In genomic region chr10:77289790-77290189, GRCh38 we compare ENCODE assay signal across 23 cellular contexts.
DNase-seq lines count a peak whose midpoint lies in the region; TF ChIP-seq lines count a peak whose summit lies in the region.
"Had no signal": no experiment of that assay in that cellular context is flagged by ENCODE, and none has a peak within 500 bp of the region (broad histone marks: within the 10 kb centered on the region; RNA-seq: fewer than 3 reads in every experiment).

No MANE protein-coding gene starts in this region.

- no peaks in the 10 kb centered on the region for H3K27me3 ChIP-seq in ACC112 (ENCODE audit: insufficient read depth, low read length)
- H3K27me3 ChIP-seq in SJCRH30 = no peaks in the 10 kb centered on the region
- H3K27me3 ChIP-seq in osteoblast (ENCODE audit: insufficient read depth, low read length) = no peaks in the 10 kb centered on the region
- peaks cover 0 to 4% of the 10 kb centered on the region in 2 donors for H3K27me3 ChIP-seq in tibial nerve
- H3K27me3 ChIP-seq: Peyer's patch, stomach had no signal

- H3K27ac ChIP-seq in ACC112 (ENCODE audit: low read depth, low read length) = peak overlapping the region; percentile 90
- peak overlapping the region; percentile 88 for H3K27ac ChIP-seq in SJCRH30
- H3K27ac ChIP-seq in osteoblast (ENCODE audit: low read depth, low read length) = peak overlapping the region; percentile 86
- no peak overlapping the region for H3K27ac ChIP-seq in tibial nerve
- H3K27ac ChIP-seq: Peyer's patch, stomach had no signal

- H4K20me1 ChIP-seq in osteoblast (ENCODE audit: insufficient read depth, low read length) = no peaks in the 10 kb centered on the region

- DNase-seq in SJCRH30 = no peak
- DNase-seq in fibroblast of pulmonary artery (ENCODE audit: low read depth) = peak; percentile 32
- no peak for DNase-seq in osteoblast (ENCODE audit: insufficient read length, low spot score, missing footprints)
- DNase-seq in tibial nerve (ENCODE audit: low spot score in 2 of 2) = no peak
- no peak for DNase-seq in CD1c-positive myeloid dendritic cell (ENCODE audit: extremely low spot score)
- DNase-seq in type B pancreatic cell (ENCODE audit: extremely low spot score, unreplicated experiment) = no peak
- no peak for DNase-seq in activated effector memory CD4-positive, alpha-beta T cell treated with anti-CD3 and anti-CD28 coated beads, Interleukin-2, amount 50 U/mL, for 16 hours
- DNase-seq: activated CD8-positive, alpha-beta memory T cell treated with anti-CD3 and anti-CD28 coated beads, Interleukin-2, amount 50 U/mL, for 48 hours; effector CD4-positive, alpha-beta T cell; erythroblast; hypothalamus; Karpas-422; NCI-H1694; NCI-H2171; Peyer's patch; posterior cingulate gyrus; stimulated activated CD8-positive, alpha-beta memory T cell treated with anti-CD3 and anti-CD28 coated beads, Interleukin-4, amount 100 ng/mL, for 48 hours; stomach had no signal

- TF ChIP-seq EP300 in tibial nerve (IDR thresholded peaks at IDR 0.05) = no peak

- H3K36me3 Mint-ChIP-seq in type B pancreatic cell = no peaks in the 10 kb centered on the region

- TF ChIP-seq CTCF in fibroblast of pulmonary artery (IDR thresholded peaks at IDR 0.05; ENCODE audit: low read length, missing control alignments) = no peak
- no peak for TF ChIP-seq CTCF in osteoblast (IDR thresholded peaks at IDR 0.05; ENCODE audit: extremely low read depth, low read depth, low read length)
- TF ChIP-seq CTCF in tibial nerve (IDR thresholded peaks at IDR 0.05) = no peak
- TF ChIP-seq CTCF in type B pancreatic cell (conservative IDR thresholded peaks at IDR 0.05) = no peak

- H3K4me2 ChIP-seq in osteoblast (ENCODE audit: insufficient read depth, low read length) = no peak overlapping the region

- H3K4me3 ChIP-seq in ACC112 (ENCODE audit: low read depth, low read length) (no peak overlapping the region), SJCRH30 (no peak overlapping the region), fibroblast of pulmonary artery (replicated peaks; ENCODE audit: low read depth, low read length) (no peak overlapping the region), osteoblast (ENCODE audit: insufficient read depth, low read length) (no peak overlapping the region), tibial nerve (no peak overlapping the region)
- H3K4me3 ChIP-seq: HAP-1, Peyer's patch, stomach had no signal

- H3K4me1 Mint-ChIP-seq in type B pancreatic cell (ENCODE audit: unreplicated experiment) = peaks cover 48% of the 10 kb centered on the region
- H3K4me1 Mint-ChIP-seq: activated T-helper 17 cell treated with anti-CD3 and anti-CD28 coated beads, Interleukin-2, amount 50 U/mL, for 72 hours had no signal

- H3K9me3 Mint-ChIP-seq in type B pancreatic cell = no peaks in the 10 kb centered on the region
- H3K9me3 Mint-ChIP-seq: activated T-helper 17 cell treated with anti-CD3 and anti-CD28 coated beads, Interleukin-2, amount 50 U/mL, for 72 hours; neural crest cell; T-helper 2 cell treated with Interferon-gamma antibody and Interleukin-4, amounts not matched to agents 5 μg/mL and 100 μg/mL, for 36 hours had no signal

- H2AFZ ChIP-seq in ACC112 (ENCODE audit: low read length, unreplicated experiment) = no peak overlapping the region
- no peak overlapping the region for H2AFZ ChIP-seq in osteoblast (ENCODE audit: low read length)

- H3K27ac Mint-ChIP-seq in type B pancreatic cell = no peak overlapping the region
- H3K27ac Mint-ChIP-seq: activated T-helper 17 cell treated with anti-CD3 and anti-CD28 coated beads, Interleukin-2, amount 50 U/mL, for 72 hours; T-helper 2 cell treated with Interferon-gamma antibody and Interleukin-4, amounts not matched to agents 5 μg/mL and 100 μg/mL, for 36 hours had no signal

- WGBS in tibial nerve, 2 donors = 96 to 97% methylated on average over 5 of the region's 5 CpGs

- H3K4me1 ChIP-seq in ACC112 (ENCODE audit: control insufficient read depth, insufficient read depth, low read length, unreplicated experiment) = peaks cover 58% of the 10 kb centered on the region
- peaks cover 43% of the 10 kb centered on the region for H3K4me1 ChIP-seq in SJCRH30
- H3K4me1 ChIP-seq in osteoblast (ENCODE audit: insufficient read depth, low read length) = peaks cover 42% of the 10 kb centered on the region
- no peaks in the 10 kb centered on the region for H3K4me1 ChIP-seq in tibial nerve
- H3K4me1 ChIP-seq: HAP-1 had no signal

- no peak overlapping the region for H3K4me3 Mint-ChIP-seq in type B pancreatic cell
- H3K4me3 Mint-ChIP-seq: activated T-helper 17 cell treated with anti-CD3 and anti-CD28 coated beads, Interleukin-2, amount 50 U/mL, for 72 hours; neural crest cell; T-helper 2 cell treated with Interferon-gamma antibody and Interleukin-4, amounts not matched to agents 5 μg/mL and 100 μg/mL, for 36 hours had no signal

- H3K27me3 Mint-ChIP-seq in type B pancreatic cell = peaks cover 12% of the 10 kb centered on the region

- H3K79me2 ChIP-seq in ACC112 (ENCODE audit: control insufficient read depth, insufficient read depth, low read length, unreplicated experiment) = no peaks in the 10 kb centered on the region
- H3K79me2 ChIP-seq in osteoblast (ENCODE audit: insufficient read depth, low read length) = no peaks in the 10 kb centered on the region

- H3K9me3 ChIP-seq in SJCRH30 (replicated peaks) (no peaks in the 10 kb centered on the region), osteoblast (ENCODE audit: low read depth, low read length) (no peaks in the 10 kb centered on the region), tibial nerve (no peaks in the 10 kb centered on the region)
- H3K9me3 ChIP-seq: HAP-1, Peyer's patch, stomach had no signal

- H3K36me3 ChIP-seq in ACC112 (ENCODE audit: insufficient read depth, low read length) = no peaks in the 10 kb centered on the region
- H3K36me3 ChIP-seq in SJCRH30 = no peaks in the 10 kb centered on the region
- no peaks in the 10 kb centered on the region for H3K36me3 ChIP-seq in osteoblast (ENCODE audit: insufficient read depth, low read length)
- no peaks in the 10 kb centered on the region for H3K36me3 ChIP-seq in tibial nerve
- H3K36me3 ChIP-seq: HAP-1, Peyer's patch, stomach had no signal

- no peak for TF ChIP-seq POLR2A in tibial nerve (IDR thresholded peaks at IDR 0.05)

Comparison
In these comparisons a context has a peak if more than half of its experiments do, and no peak if none do; other contexts are left out.
1. H3K27ac ChIP-seq: peak in ACC112 (single experiment), SJCRH30 (single experiment) and osteoblast (single experiment); none in tibial nerve (0 of 4).